8 cellular contexts compared by ENCODE assay signal in genomic region chr19:4866595-4867424, GRCh38. TPM values are rescaled to one million over a fixed set of nuclear protein-coding genes. Genes with fewer than 3 reads are reported as not detected.
DNase-seq lines count a peak whose midpoint lies in the region; ATAC-seq and TF ChIP-seq lines count a peak whose summit lies in the region.

No MANE protein-coding gene starts in this region.

- peak overlapping the region; percentile 81 for H3K4me3 Mint-ChIP-seq in activated naive CD4-positive, alpha-beta T cell treated with anti-CD3 and anti-CD28 coated beads, Interleukin-2, amount 50 U/mL, for 24 hours

- CTCF ChIA-PET in GM10248 (lab: Yijun Ruan, JAX) (interaction anchor here (0.8 to 9.7 kb wide), 11 partner anchors 8 to 164 kb away, joined by 3 to 77 read pairs (median 5); no protein-coding TSS in a partner anchor), Panc1 (lab: Charles Lee) (interaction anchor here (0.6 to 1.7 kb wide), 3 partner anchors 15 to 45 kb away, joined by 3 to 4 read pairs (median 4); no protein-coding TSS in a partner anchor)

- POLR2A ChIA-PET in GM10248 (lab: Yijun Ruan, JAX) (interaction anchor here (0.5 to 1.8 kb wide), 4 partner anchors 8 to 106 kb away, joined by 3 to 9 read pairs (median 6); partner anchors contain the start of gene KDM4B), Panc1 (lab: Charles Lee) (interaction anchor here (0.5 kb wide), 2 partner anchors 71 to 535 kb away, joined by 7 to 8 read pairs; no protein-coding TSS in a partner anchor)

- DNase-seq in GM10248 (ENCODE audit: extremely low spot score) (peak; percentile 57), Panc1 (ENCODE audit: low read depth, low spot score) (no peak), cardiac muscle cell (ENCODE audit: low read depth in 1 of 2, low spot score in 1 of 2) (peak; percentile 53 to 57), prostate gland (ENCODE audit: low spot score) (peak; percentile 35), omental fat pad (ENCODE audit: low spot score) (no peak), NCI-H2029 treated with DMSO at 0.1 percent for 48 hours (lab: John Stamatoyannopoulos, UW) (no peak)

- WGBS in prostate gland, result under 1% methylated on average over 22 of the region's 22 CpGs

- TF ChIP-seq POLR2A in prostate gland (IDR thresholded peaks at IDR 0.05), result no peak

- no peaks in the 10 kb centered on the region for H3K9me3 Mint-ChIP-seq in activated naive CD4-positive, alpha-beta T cell treated with anti-CD3 and anti-CD28 coated beads, Interleukin-2, amount 50 U/mL, for 24 hours

- peaks cover 10% of the 10 kb centered on the region for H3K4me1 Mint-ChIP-seq in activated naive CD4-positive, alpha-beta T cell treated with anti-CD3 and anti-CD28 coated beads, Interleukin-2, amount 50 U/mL, for 24 hours

- peak overlapping the region; percentile 75 to 86 for H3K4me3 ChIP-seq in Panc1 (ENCODE audit: low read depth in 2 of 2, low read length in 2 of 2)
- H3K4me3 ChIP-seq in cardiac muscle cell, result peak overlapping the region; percentile 89
- peak overlapping the region; percentile 67 to 72 for H3K4me3 ChIP-seq in prostate gland

- in situ Hi-C loops in Panc1 (cut with HindIII; ENCODE audit: low pct_unique_long_range_greater_than_20kb, low sequenced_read_pairs), result no loop called here

- intact Hi-C loops in Panc1 (cut with micrococcal nuclease; ENCODE audit: unreplicated experiment), result no loop called here
- intact Hi-C loops in prostate gland (cut with DNase I), result no loop called here

- H3K9me3 ChIP-seq in Panc1 (ENCODE audit: control insufficient read depth, insufficient read depth, low read depth, low read length), result no peaks in the 10 kb centered on the region
- H3K9me3 ChIP-seq in cardiac muscle cell (ENCODE audit: low read depth), result no peaks in the 10 kb centered on the region
- no peaks in the 10 kb centered on the region for H3K9me3 ChIP-seq in prostate gland

- ATAC-seq in Panc1, result no peak
- ATAC-seq in GM19328 (IDR thresholded peaks at IDR 0.05; ENCODE audit: unreplicated experiment), result no peak
- no peak for ATAC-seq in omental fat pad (ENCODE audit: low FRiP score)

- peak overlapping the region; percentile 89 for H3K27ac ChIP-seq in Panc1 (ENCODE audit: low read length)
- peak overlapping the region; percentile 54 for H3K27ac ChIP-seq in cardiac muscle cell
- H3K27ac ChIP-seq in prostate gland, result peak overlapping the region; percentile 83 to 88

- H3K36me3 Mint-ChIP-seq in activated naive CD4-positive, alpha-beta T cell treated with anti-CD3 and anti-CD28 coated beads, Interleukin-2, amount 50 U/mL, for 24 hours, result no peaks in the 10 kb centered on the region

- H3K36me3 ChIP-seq in Panc1 (ENCODE audit: control insufficient read depth, insufficient read depth, low read length) (no peaks in the 10 kb centered on the region; the same call in 1 of the 2 replicates), cardiac muscle cell (no peaks in the 10 kb centered on the region), prostate gland (no peaks in the 10 kb centered on the region)

- TF ChIP-seq CTCF in GM10248 (IDR thresholded peaks at IDR 0.05; ENCODE audit: control extremely low read depth, extremely low read depth, low read depth, missing control alignments) (no peak), Panc1 (IDR thresholded peaks at IDR 0.05) (no peak), cardiac muscle cell (IDR thresholded peaks at IDR 0.05; ENCODE audit: low read depth, low read length) (no peak), prostate gland (IDR thresholded peaks at IDR 0.05) (no peak), omental fat pad (IDR thresholded peaks at IDR 0.05) (no peak)

- H3K27me3 Mint-ChIP-seq in activated naive CD4-positive, alpha-beta T cell treated with anti-CD3 and anti-CD28 coated beads, Interleukin-2, amount 50 U/mL, for 24 hours, result no peaks in the 10 kb centered on the region

- H3K27ac Mint-ChIP-seq in activated naive CD4-positive, alpha-beta T cell treated with anti-CD3 and anti-CD28 coated beads, Interleukin-2, amount 50 U/mL, for 24 hours, result peak overlapping the region; percentile 17

- BruUV-seq in Panc1 (replicated peaks; lab: Mats Ljungman, UMichigan), result TSS peak; percentile 95

- H3K4me1 ChIP-seq in Panc1 (ENCODE audit: control insufficient read depth, insufficient read depth, low read length) (peaks cover 14% of the 10 kb centered on the region), cardiac muscle cell (ENCODE audit: low read depth) (no peaks in the 10 kb centered on the region), prostate gland (replicated peaks) (no peaks in the 10 kb centered on the region)

- no peaks in the 10 kb centered on the region for H3K27me3 ChIP-seq in Panc1 (ENCODE audit: control insufficient read depth, insufficient read depth, low read length)
- H3K27me3 ChIP-seq in cardiac muscle cell, result no peaks in the 10 kb centered on the region
- no peaks in the 10 kb centered on the region for H3K27me3 ChIP-seq in prostate gland (replicated peaks; ENCODE audit: insufficient read depth)

RNA-seq across cellular contexts. Expression of gene PLIN3, which starts 0.7 kb away (rescaled TPM):
- 157 TPM for total RNA-seq in Panc1 (2021; ENCODE audit: unreplicated experiment)
- 198 TPM for polyA plus RNA-seq in Panc1 (2012; ENCODE audit: insufficient read length)
- 114 and 147 TPM in 2 replicates for total RNA-seq in cardiac muscle cell
- polyA plus RNA-seq in cardiac muscle cell, result 108 and 144 TPM in 2 replicates
- 10 to 100 TPM; 61.3 to 76.5 TPM for total RNA-seq in prostate gland
- total RNA-seq in omental fat pad, result 10 to 100 TPM; 23.1 to 64.0 (median 33.8) TPM

RNA-seq across cellular contexts. Expression of gene TICAM1, which starts 35.3 kb away (rescaled TPM):
- 12.2 TPM for total RNA-seq in Panc1 (2021; ENCODE audit: unreplicated experiment)
- 15.5 TPM for polyA plus RNA-seq in Panc1 (2012; ENCODE audit: insufficient read length)
- total RNA-seq in cardiac muscle cell, result 0.21 and 1.5 TPM in 2 replicates
- 0.38 and 4.2 TPM in 2 replicates for polyA plus RNA-seq in cardiac muscle cell
- total RNA-seq in prostate gland, result 1 to 10 TPM; 8.3 to 9.1 TPM
- 1 to 10 TPM; 4.1 to 8.5 (median 6.3) TPM for total RNA-seq in omental fat pad

RNA-seq across cellular contexts. Expression of gene ARRDC5, which starts 35.9 kb away (rescaled TPM):
- total RNA-seq in Panc1 (2021; ENCODE audit: unreplicated experiment) (not detected), cardiac muscle cell (not detected in 2 replicates), prostate gland (1 to 10 TPM in 1 of 2 donors, not detected in 1; 1.2 TPM), omental fat pad (1 to 10 TPM in 1 of 4 donors, under 1 TPM in 1, not detected in 2; 0.69 to 1.1 TPM)
- polyA plus RNA-seq in Panc1 (2012; ENCODE audit: insufficient read length), result not detected
- polyA plus RNA-seq in cardiac muscle cell, result not detected in 2 replicates

RNA-seq across cellular contexts. Expression of gene UHRF1, which starts 42.5 kb away (rescaled TPM):
- total RNA-seq in Panc1 (2021; ENCODE audit: unreplicated experiment), result 53.6 TPM
- polyA plus RNA-seq in Panc1 (2012; ENCODE audit: insufficient read length), result 30.0 TPM
- 10.9 and 17.3 TPM in 2 replicates for total RNA-seq in cardiac muscle cell
- polyA plus RNA-seq in cardiac muscle cell, result 10.0 and 17.5 TPM in 2 replicates
- 1 to 10 TPM; 3.8 to 5.3 TPM for total RNA-seq in prostate gland
- total RNA-seq in omental fat pad, result 1 to 10 TPM in 2 of 4 donors, under 1 TPM in 2; 0.63 to 3.5 (median 1.0) TPM

Comparison
In these comparisons a context has a peak if more than half of its experiments do, and no peak if none do; other contexts are left out.
1. DNase-seq: peak in GM10248 (single experiment), cardiac muscle cell (2 of 2) and prostate gland (single experiment); none in Panc1 (single experiment), omental fat pad (single experiment) and NCI-H2029 treated with DMSO at 0.1 percent for 48 hours (single experiment).
2. Peak in every context shown above with its lines, with median percentiles within 50 percentile points of each other: H3K27ac ChIP-seq and H3K4me3 ChIP-seq.